Comparison of ENCODE assay signal across 43 cellular contexts in the genomic region with DNA sequence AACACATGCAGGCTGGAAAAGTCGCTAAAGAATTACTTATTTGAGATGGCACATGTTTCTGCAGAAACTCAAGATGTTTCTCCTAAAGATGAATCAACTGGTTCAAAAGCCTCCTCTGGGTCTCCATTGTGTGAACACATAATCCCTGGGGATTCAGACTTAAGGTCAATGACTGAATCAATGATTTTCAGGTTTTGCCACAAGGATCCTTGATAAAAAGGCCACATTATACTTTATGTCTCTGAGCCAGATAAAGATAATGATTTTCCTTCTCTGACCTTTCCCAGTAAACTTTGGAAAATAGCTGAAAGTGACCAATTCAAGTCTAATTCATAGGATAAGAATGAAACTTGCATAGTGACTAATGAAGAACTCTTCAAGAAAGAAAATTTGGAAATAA. TPM values are rescaled to one million over a fixed set of nuclear protein-coding genes. Genes with fewer than 3 reads are reported as not detected.
"Had no signal": no experiment of that assay in that cellular context is flagged by ENCODE, and none has a peak within 500 bp of the region (broad histone marks: within the 10 kb centered on the region; RNA-seq: fewer than 3 reads in every experiment).

No MANE protein-coding gene starts in this region.

- H3K27me3 ChIP-seq: adrenal gland, ascending aorta, body of pancreas, brain microvascular endothelial cell, breast epithelium, cardiac muscle cell had no signal

- H3K36me3 ChIP-seq: adrenal gland, ascending aorta, brain microvascular endothelial cell, cardiac muscle cell had no signal

- H3K4me3 Mint-ChIP-seq: activated naive CD4-positive, alpha-beta T cell treated with anti-CD3 and anti-CD28 coated beads for 36 hours; activated naive CD4-positive, alpha-beta T cell treated with anti-CD3 and anti-CD28 coated beads, Interleukin-2, amount 10 ng/mL, durations not matched to agents 7 days and 5 days; activated naive CD4-positive, alpha-beta T cell treated with anti-CD3 and anti-CD28 coated beads, Interleukin-2, amount 50 U/mL, for 24 hours; activated naive CD8-positive, alpha-beta T cell; activated naive CD8-positive, alpha-beta T cell treated with anti-CD3 and anti-CD28 coated beads for 36 hours; activated naive CD8-positive, alpha-beta T cell treated with anti-CD3 and anti-CD28 coated beads, Interleukin-2, amount 10 ng/mL, durations not matched to agents 7 days and 5 days; activated naive CD8-positive, alpha-beta T cell treated with anti-CD3 and anti-CD28 coated beads, Interleukin-2, amount 50 U/mL, for 24 hours; activated T-cell treated with anti-CD3 and anti-CD28 coated beads, Interleukin-2, amount 50 U/mL, for 24 hours; activated T-cell treated with anti-CD3 and anti-CD28 coated beads, Interleukin-2, amount 50 U/mL, for 4 hours; activated T-cell treated with anti-CD3 and anti-CD28 coated beads, Interleukin-2, amount 50 U/mL, for 72 hours; activated T-helper 17 cell treated with anti-CD3 and anti-CD28 coated beads, Interleukin-2, amount 50 U/mL, for 72 hours; brain; central memory CD8-positive, alpha-beta T cell had no signal

- H3K27ac ChIP-seq: adrenal gland, ascending aorta, body of pancreas, brain microvascular endothelial cell, breast epithelium, cardiac muscle cell had no signal

- H3K4me3 ChIP-seq: adrenal gland, ascending aorta, body of pancreas, breast epithelium, cardiac muscle cell had no signal

- H3K36me3 Mint-ChIP-seq: activated naive CD4-positive, alpha-beta T cell treated with anti-CD3 and anti-CD28 coated beads, Interleukin-2, amount 10 ng/mL, durations not matched to agents 7 days and 5 days; activated naive CD4-positive, alpha-beta T cell treated with anti-CD3 and anti-CD28 coated beads, Interleukin-2, amount 50 U/mL, for 24 hours; activated naive CD8-positive, alpha-beta T cell; activated naive CD8-positive, alpha-beta T cell treated with anti-CD3 and anti-CD28 coated beads for 36 hours; activated naive CD8-positive, alpha-beta T cell treated with anti-CD3 and anti-CD28 coated beads, Interleukin-2, amount 10 ng/mL, durations not matched to agents 7 days and 5 days; brain had no signal

- ATAC-seq: activated naive CD4-positive, alpha-beta T cell treated with anti-CD3 and anti-CD28 coated beads, Interleukin-2, amount 50 U/mL, for 72 hours; activated naive CD8-positive, alpha-beta T cell treated with anti-CD3 and anti-CD28 coated beads, Interleukin-2, amount 50 U/mL, for 24 hours; activated T-cell treated with anti-CD3 and anti-CD28 coated beads, Interleukin-2, amount 50 U/mL, for 4 hours; activated T-cell treated with anti-CD3 and anti-CD28 coated beads, Interleukin-2, amount 50 U/mL, for 72 hours; activated T-helper 17 cell treated with anti-CD3 and anti-CD28 coated beads, Interleukin-2, amount 50 U/mL, for 72 hours; body of pancreas had no signal

- H3K4me1 Mint-ChIP-seq: brain had no signal

- H3K9me3 Mint-ChIP-seq: activated naive CD4-positive, alpha-beta T cell treated with anti-CD3 and anti-CD28 coated beads for 36 hours; activated naive CD4-positive, alpha-beta T cell treated with anti-CD3 and anti-CD28 coated beads, Interleukin-2, amount 10 ng/mL, durations not matched to agents 7 days and 5 days; activated naive CD4-positive, alpha-beta T cell treated with anti-CD3 and anti-CD28 coated beads, Interleukin-2, amount 50 U/mL, for 24 hours; activated naive CD8-positive, alpha-beta T cell treated with anti-CD3 and anti-CD28 coated beads, Interleukin-2, amount 50 U/mL, for 24 hours; activated T-cell treated with anti-CD3 and anti-CD28 coated beads, Interleukin-2, amount 50 U/mL, for 24 hours; activated T-cell treated with anti-CD3 and anti-CD28 coated beads, Interleukin-2, amount 50 U/mL, for 4 hours; activated T-helper 17 cell treated with anti-CD3 and anti-CD28 coated beads, Interleukin-2, amount 50 U/mL, for 72 hours; central memory CD8-positive, alpha-beta T cell had no signal

- H3K27ac Mint-ChIP-seq: activated naive CD4-positive, alpha-beta T cell treated with anti-CD3 and anti-CD28 coated beads for 36 hours; activated naive CD4-positive, alpha-beta T cell treated with anti-CD3 and anti-CD28 coated beads, Interleukin-2, amount 10 ng/mL, durations not matched to agents 7 days and 5 days; activated naive CD4-positive, alpha-beta T cell treated with anti-CD3 and anti-CD28 coated beads, Interleukin-2, amount 50 U/mL, for 24 hours; activated naive CD4-positive, alpha-beta T cell treated with anti-CD3 and anti-CD28 coated beads, Interleukin-2, amount 50 U/mL, for 72 hours; activated naive CD8-positive, alpha-beta T cell; activated naive CD8-positive, alpha-beta T cell treated with anti-CD3 and anti-CD28 coated beads for 36 hours; activated naive CD8-positive, alpha-beta T cell treated with anti-CD3 and anti-CD28 coated beads, Interleukin-2, amount 10 ng/mL, durations not matched to agents 7 days and 5 days; activated naive CD8-positive, alpha-beta T cell treated with anti-CD3 and anti-CD28 coated beads, Interleukin-2, amount 50 U/mL, for 24 hours; activated T-cell treated with anti-CD3 and anti-CD28 coated beads, Interleukin-2, amount 50 U/mL, for 24 hours; activated T-cell treated with anti-CD3 and anti-CD28 coated beads, Interleukin-2, amount 50 U/mL, for 72 hours; activated T-helper 17 cell treated with anti-CD3 and anti-CD28 coated beads, Interleukin-2, amount 50 U/mL, for 72 hours; activated T-helper 2 cell treated with anti-CD3 and anti-CD28 coated beads, Interferon-gamma antibody, Interleukin-2, Interleukin-4, amounts not matched to agents 10 μg/mL and 5 μg/mL and 100 μg/mL, durations not matched to agents 14 hours and 24 hours and 36 hours; brain had no signal

- H3K4me1 ChIP-seq: ascending aorta, body of pancreas, breast epithelium had no signal

- DNase-seq: activated effector memory CD4-positive, alpha-beta T cell treated with anti-CD3 and anti-CD28 coated beads, Interleukin-2, amount 50 U/mL, for 16 hours; activated effector memory CD4-positive, alpha-beta T cell treated with Interleukin-2 at 50 U/mL for 16 hours; activated gamma-delta T cell; activated gamma-delta T cell treated with Interleukin-2 at 50 U/mL for 16 hours; activated naive CD4-positive, alpha-beta T cell; activated naive CD4-positive, alpha-beta T cell treated with anti-CD3 and anti-CD28 coated beads for 36 hours; activated naive CD4-positive, alpha-beta T cell treated with anti-CD3 and anti-CD28 coated beads, Interleukin-2, amount 10 ng/mL, durations not matched to agents 7 days and 5 days; activated naive CD4-positive, alpha-beta T cell treated with anti-CD3 and anti-CD28 coated beads, Interleukin-2, amount 50 U/mL, for 16 hours; activated naive CD4-positive, alpha-beta T cell treated with Interleukin-2 at 50 U/mL for 16 hours; activated naive CD8-positive, alpha-beta T cell treated with anti-CD3 and anti-CD28 coated beads for 36 hours; activated naive CD8-positive, alpha-beta T cell treated with anti-CD3 and anti-CD28 coated beads, Interleukin-2, amount 10 ng/mL, durations not matched to agents 7 days and 5 days; activated naive CD8-positive, alpha-beta T cell treated with anti-CD3 and anti-CD28 coated beads, Interleukin-2, amount 50 U/mL, for 24 hours; activated T-cell treated with anti-CD3 and anti-CD28 coated beads, Interleukin-2, amount 50 U/mL, for 1 hour; activated T-cell treated with anti-CD3 and anti-CD28 coated beads, Interleukin-2, amount 50 U/mL, for 24 hours; activated T-cell treated with anti-CD3 and anti-CD28 coated beads, Interleukin-2, amount 50 U/mL, for 4 hours; activated T-cell treated with anti-CD3 and anti-CD28 coated beads, Interleukin-2, amount 50 U/mL, for 48 hours; activated T-cell treated with anti-CD3 and anti-CD28 coated beads, Interleukin-2, amount 50 U/mL, for 72 hours; adrenal gland; amniotic stem cell; amygdala; anterior cingulate cortex; aorta; body of pancreas; brain microvascular endothelial cell; caudate nucleus; central memory CD4-positive, alpha-beta T cell; cerebellar nuclear complex had no signal

- H3K27me3 Mint-ChIP-seq: activated naive CD4-positive, alpha-beta T cell treated with anti-CD3 and anti-CD28 coated beads, Interleukin-2, amount 10 ng/mL, durations not matched to agents 7 days and 5 days; activated naive CD4-positive, alpha-beta T cell treated with anti-CD3 and anti-CD28 coated beads, Interleukin-2, amount 50 U/mL, for 24 hours; activated naive CD8-positive, alpha-beta T cell; activated naive CD8-positive, alpha-beta T cell treated with anti-CD3 and anti-CD28 coated beads for 36 hours; activated naive CD8-positive, alpha-beta T cell treated with anti-CD3 and anti-CD28 coated beads, Interleukin-2, amount 10 ng/mL, durations not matched to agents 7 days and 5 days; activated naive CD8-positive, alpha-beta T cell treated with anti-CD3 and anti-CD28 coated beads, Interleukin-2, amount 50 U/mL, for 24 hours; activated T-cell treated with anti-CD3 and anti-CD28 coated beads, Interleukin-2, amount 50 U/mL, for 24 hours; brain had no signal

- H3K9me3 ChIP-seq: adrenal gland, ascending aorta, body of pancreas, breast epithelium had no signal

RNA-seq across cellular contexts. Expression of a gene that starts 2.3 kb away (rescaled TPM):
- total RNA-seq: activated naive CD4-positive, alpha-beta T cell treated with anti-CD3 and anti-CD28 coated beads for 36 hours; activated naive CD8-positive, alpha-beta T cell treated with anti-CD3 and anti-CD28 coated beads for 36 hours; activated naive CD8-positive, alpha-beta T cell treated with anti-CD3 and anti-CD28 coated beads, Interleukin-2, amount 10 ng/mL, durations not matched to agents 7 days and 5 days; activated T-cell treated with anti-CD3 and anti-CD28 coated beads, Interleukin-2, amount 50 U/mL, for 4 hours; activated T-helper 17 cell treated with anti-CD3 and anti-CD28 coated beads, Interleukin-2, amount 50 U/mL, for 72 hours; activated T-helper 2 cell treated with anti-CD3 and anti-CD28 coated beads, Interferon-gamma antibody, Interleukin-2, Interleukin-4, amounts not matched to agents 10 μg/mL and 5 μg/mL and 100 μg/mL, durations not matched to agents 14 hours and 24 hours and 36 hours; adrenal gland; aorta; ascending aorta; astrocyte; body of pancreas; bronchial epithelial cell; cardiac muscle cell; cardiac septum; cerebellum; chondrocyte had no signal
- polyA plus RNA-seq: adipose tissue, aorta, cardiac muscle cell had no signal
